28 cellular contexts compared by ENCODE assay signal in the genomic region with DNA sequence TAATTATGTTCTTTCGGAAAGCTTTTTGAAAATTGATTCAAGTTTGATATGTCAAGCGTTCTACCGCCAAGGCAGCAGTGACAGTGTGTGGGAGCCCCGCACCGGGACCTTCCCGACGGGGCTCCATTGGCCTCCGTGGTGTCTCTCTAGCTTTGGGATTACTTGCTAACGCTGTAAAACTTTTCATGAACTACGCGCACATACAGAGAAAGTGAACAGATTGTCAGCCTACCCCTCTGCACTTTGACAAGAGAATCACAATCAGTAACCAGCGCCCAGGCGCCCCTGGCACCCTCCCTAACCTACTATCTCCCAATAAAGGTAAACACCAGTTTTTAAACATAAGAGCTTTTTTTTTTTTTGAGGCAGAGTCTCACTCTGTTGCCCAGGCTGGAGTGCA.
"Had no signal": no experiment of that assay in that cellular context is flagged by ENCODE, and none has a peak within 500 bp of the region (broad histone marks: within the 10 kb centered on the region; RNA-seq: fewer than 3 reads in every experiment).

No MANE protein-coding gene starts in this region.

- H3K4me3 ChIP-seq: colonic mucosa, coronary artery, dorsolateral prefrontal cortex, esophagus muscularis mucosa, esophagus squamous epithelium, gastrocnemius medialis, gastroesophageal sphincter, heart left ventricle, heart right ventricle had no signal

- H3K36me3 ChIP-seq: colonic mucosa, esophagus muscularis mucosa, esophagus squamous epithelium, gastrocnemius medialis, gastroesophageal sphincter, heart left ventricle, heart right ventricle had no signal

- H3K27ac Mint-ChIP-seq: dendritic cell treated with granulocyte-macrophage colony-stimulating factor and Interleukin-4, amounts not matched to agents 40 ng/mL and 50 ng/mL, for 4 days; effector memory CD8-positive, alpha-beta T cell; endodermal cell had no signal

- FAIRE-seq: colon, endometrium, endothelial cell of umbilical vein, frontal cortex had no signal

- H3K4me1 ChIP-seq: colonic mucosa, esophagus muscularis mucosa, esophagus squamous epithelium, gastrocnemius medialis, gastroesophageal sphincter, heart left ventricle, heart right ventricle had no signal

- H3K4me3 Mint-ChIP-seq: dendritic cell treated with granulocyte-macrophage colony-stimulating factor and Interleukin-4, amounts not matched to agents 40 ng/mL and 50 ng/mL, for 4 days; effector memory CD8-positive, alpha-beta T cell; endodermal cell had no signal

- H3K9me3 Mint-ChIP-seq: dendritic cell treated with granulocyte-macrophage colony-stimulating factor and Interleukin-4, amounts not matched to agents 40 ng/mL and 50 ng/mL, for 4 days; effector memory CD8-positive, alpha-beta T cell; endodermal cell had no signal

- H3K27me3 ChIP-seq: colonic mucosa, dorsolateral prefrontal cortex, foreskin keratinocyte, gastrocnemius medialis had no signal

- H3K27ac ChIP-seq: colonic mucosa, coronary artery, dorsolateral prefrontal cortex, epithelial cell of prostate, esophagus muscularis mucosa, esophagus squamous epithelium, foreskin keratinocyte, gastrocnemius medialis, gastroesophageal sphincter, heart left ventricle, heart right ventricle had no signal

- ATAC-seq: effector memory CD8-positive, alpha-beta T cell; esophagus mucosa; foreskin keratinocyte; gastrocnemius medialis; gastroesophageal sphincter; heart left ventricle; heart right ventricle had no signal

- DNase-seq: colonic mucosa; cortex of kidney; dermis blood vessel endothelial cell; effector CD4-positive, alpha-beta T cell; effector CD8-positive, alpha-beta T cell; effector memory CD4-positive, alpha-beta T cell; effector memory CD8-positive, alpha-beta T cell; endodermal cell; erythroblast; esophagus squamous epithelium; foreskin fibroblast; foreskin keratinocyte; foreskin melanocyte; gastrocnemius medialis; glutamatergic neuron; heart left ventricle; heart right ventricle had no signal

- H3K9me3 ChIP-seq: colonic mucosa, esophagus muscularis mucosa, esophagus squamous epithelium, gastrocnemius medialis, gastroesophageal sphincter, heart left ventricle, heart right ventricle had no signal
